28 cellular contexts compared by ENCODE assay signal in genomic region chr13:75088915-75089314, GRCh38.
"Had no signal": no experiment of that assay in that cellular context is flagged by ENCODE, and none has a peak within 500 bp of the region (broad histone marks: within the 10 kb centered on the region; RNA-seq: fewer than 3 reads in every experiment).

No MANE protein-coding gene starts in this region.

- H3K4me1 Mint-ChIP-seq: stimulated activated effector memory CD8-positive, alpha-beta T cell treated with anti-CD3 and anti-CD28 coated beads, Interleukin-12 subunit alpha, Interleukin-12 subunit beta, amount 100 ng/mL, for 72 hours; stimulated activated memory B cell treated with anti-CD40 and anti-IgM and Interleukin-4, amounts not matched to agents 10 μg/mL and 1 μg/mL and 100 μg/mL, for 72 hours; stimulated activated naive B cell treated with anti-CD40 and anti-IgM and Interleukin-4, amounts not matched to agents 10 μg/mL and 1 μg/mL and 100 μg/mL, for 72 hours had no signal

- FAIRE-seq: urothelium cell line had no signal

- H3K9me3 ChIP-seq: stomach, suprapubic skin, testis, thoracic aorta, thyroid gland, tibial artery, tibial nerve, transverse colon, upper lobe of left lung, upper lobe of right lung, uterus, vagina had no signal

- DNase-seq: stimulated activated CD4-positive, alpha-beta T cell treated with anti-CD3 and anti-CD28 coated beads, Interleukin-2, amount 100 ng/mL, for 48 hours; stimulated activated CD4-positive, alpha-beta T cell treated with anti-CD3 and anti-CD28 coated beads, Interleukin-4, amount 100 ng/mL, for 1 hour; stimulated activated CD4-positive, alpha-beta T cell treated with anti-CD3 and anti-CD28 coated beads, Interleukin-4, amount 100 ng/mL, for 24 hours; stimulated activated CD4-positive, alpha-beta T cell treated with anti-CD3 and anti-CD28 coated beads, Interleukin-4, amount 100 ng/mL, for 4 hours; stimulated activated CD8-positive, alpha-beta memory T cell treated with anti-CD3 and anti-CD28 coated beads, Interleukin-4, amount 100 ng/mL, for 48 hours; stimulated activated naive B cell treated with anti-CD40 and anti-IgM and Interleukin-4, amounts not matched to agents 10 μg/mL and 1 μg/mL and 100 μg/mL, for 72 hours; stimulated activated naive CD4-positive, alpha-beta T cell; stimulated activated naive CD4-positive, alpha-beta T cell treated with Interleukin-2 at 50 U/mL for 16 hours; stimulated activated naive CD8-positive, alpha-beta T cell treated with anti-CD3 and anti-CD28 coated beads, Interleukin-15, amount 100 ng/mL, for 72 hours; stimulated activated naive CD8-positive, alpha-beta T cell treated with anti-CD3 and anti-CD28 coated beads, Interleukin-15, Interleukin-2, amounts not matched to agents 100 U/mL and 50 U/mL, for 24 hours; stomach; substantia nigra; testis; thyroid gland; tibial artery; transverse colon; upper lobe of left lung; upper lobe of right lung; uterus had no signal

- H3K27ac ChIP-seq: stomach, suprapubic skin, testis, thoracic aorta, thyroid gland, tibial artery, tibial nerve, transverse colon, upper lobe of left lung, upper lobe of right lung, uterus, vagina had no signal

- H3K27ac Mint-ChIP-seq: stimulated activated effector memory CD8-positive, alpha-beta T cell treated with anti-CD3 and anti-CD28 coated beads, Interleukin-12 subunit alpha, Interleukin-12 subunit beta, amount 100 ng/mL, for 72 hours; stimulated activated memory B cell treated with anti-CD40 and anti-IgM and Interleukin-4, amounts not matched to agents 10 μg/mL and 1 μg/mL and 100 μg/mL, for 72 hours; stimulated activated naive B cell treated with anti-CD40 and anti-IgM and Interleukin-4, amounts not matched to agents 10 μg/mL and 1 μg/mL and 100 μg/mL, for 72 hours; stimulated activated naive CD8-positive, alpha-beta T cell treated with anti-CD3 and anti-CD28 coated beads, Interleukin-15, amount 100 ng/mL, for 72 hours; stimulated activated naive CD8-positive, alpha-beta T cell treated with anti-CD3 and anti-CD28 coated beads, Interleukin-15, Interleukin-2, amounts not matched to agents 100 ng/mL and 50 ng/mL, for 24 hours; type B pancreatic cell had no signal

- H3K27me3 ChIP-seq: stomach, suprapubic skin, testis, thyroid gland, tibial artery, tibial nerve, transverse colon, upper lobe of left lung, upper lobe of right lung, uterus, vagina had no signal

- H3K9me3 Mint-ChIP-seq: stimulated activated effector memory CD8-positive, alpha-beta T cell treated with anti-CD3 and anti-CD28 coated beads, Interleukin-12 subunit alpha, Interleukin-12 subunit beta, amount 100 ng/mL, for 72 hours; stimulated activated naive CD8-positive, alpha-beta T cell treated with anti-CD3 and anti-CD28 coated beads, Interleukin-15, amount 100 ng/mL, for 72 hours; stimulated activated naive CD8-positive, alpha-beta T cell treated with anti-CD3 and anti-CD28 coated beads, Interleukin-15, Interleukin-2, amounts not matched to agents 100 ng/mL and 50 ng/mL, for 24 hours; type B pancreatic cell had no signal

- H3K27me3 Mint-ChIP-seq: stimulated activated memory B cell treated with anti-CD40 and anti-IgM and Interleukin-4, amounts not matched to agents 10 μg/mL and 1 μg/mL and 100 μg/mL, for 72 hours; stimulated activated naive B cell treated with anti-CD40 and anti-IgM and Interleukin-4, amounts not matched to agents 10 μg/mL and 1 μg/mL and 100 μg/mL, for 72 hours; stimulated activated naive CD8-positive, alpha-beta T cell treated with anti-CD3 and anti-CD28 coated beads, Interleukin-15, amount 100 ng/mL, for 72 hours; stimulated activated naive CD8-positive, alpha-beta T cell treated with anti-CD3 and anti-CD28 coated beads, Interleukin-15, Interleukin-2, amounts not matched to agents 100 ng/mL and 50 ng/mL, for 24 hours; type B pancreatic cell had no signal

- H3K4me1 ChIP-seq: stomach, suprapubic skin, testis, thyroid gland, tibial artery, tibial nerve, transverse colon, upper lobe of left lung, upper lobe of right lung, uterus, vagina had no signal

- ATAC-seq: stimulated activated effector memory CD8-positive, alpha-beta T cell treated with anti-CD3 and anti-CD28 coated beads, Interleukin-12 subunit alpha, Interleukin-12 subunit beta, amount 100 ng/mL, for 72 hours; stimulated activated memory B cell treated with anti-CD40 and anti-IgM and Interleukin-4, amounts not matched to agents 10 μg/mL and 1 μg/mL and 100 μg/mL, for 72 hours; stimulated activated naive B cell treated with anti-CD40 and anti-IgM and Interleukin-4, amounts not matched to agents 10 μg/mL and 1 μg/mL and 100 μg/mL, for 72 hours; stimulated activated naive CD8-positive, alpha-beta T cell treated with anti-CD3 and anti-CD28 coated beads, Interleukin-15, amount 100 ng/mL, for 72 hours; stimulated activated naive CD8-positive, alpha-beta T cell treated with anti-CD3 and anti-CD28 coated beads, Interleukin-15, Interleukin-2, amounts not matched to agents 100 U/mL and 50 U/mL, for 24 hours; upper lobe of right lung had no signal

- H3K36me3 ChIP-seq: stomach, suprapubic skin, thoracic aorta, thyroid gland, tibial artery, tibial nerve, transverse colon, upper lobe of left lung, upper lobe of right lung, uterus, vagina had no signal

- H3K4me3 Mint-ChIP-seq: stimulated activated effector memory CD8-positive, alpha-beta T cell treated with anti-CD3 and anti-CD28 coated beads, Interleukin-12 subunit alpha, Interleukin-12 subunit beta, amount 100 ng/mL, for 72 hours; stimulated activated memory B cell treated with anti-CD40 and anti-IgM and Interleukin-4, amounts not matched to agents 10 μg/mL and 1 μg/mL and 100 μg/mL, for 72 hours; stimulated activated naive B cell treated with anti-CD40 and anti-IgM and Interleukin-4, amounts not matched to agents 10 μg/mL and 1 μg/mL and 100 μg/mL, for 72 hours; stimulated activated naive CD8-positive, alpha-beta T cell treated with anti-CD3 and anti-CD28 coated beads, Interleukin-15, amount 100 ng/mL, for 72 hours; stimulated activated naive CD8-positive, alpha-beta T cell treated with anti-CD3 and anti-CD28 coated beads, Interleukin-15, Interleukin-2, amounts not matched to agents 100 ng/mL and 50 ng/mL, for 24 hours; type B pancreatic cell had no signal

- H3K36me3 Mint-ChIP-seq: stimulated activated effector memory CD8-positive, alpha-beta T cell treated with anti-CD3 and anti-CD28 coated beads, Interleukin-12 subunit alpha, Interleukin-12 subunit beta, amount 100 ng/mL, for 72 hours; stimulated activated memory B cell treated with anti-CD40 and anti-IgM and Interleukin-4, amounts not matched to agents 10 μg/mL and 1 μg/mL and 100 μg/mL, for 72 hours; stimulated activated naive B cell treated with anti-CD40 and anti-IgM and Interleukin-4, amounts not matched to agents 10 μg/mL and 1 μg/mL and 100 μg/mL, for 72 hours; type B pancreatic cell had no signal

- H3K4me3 ChIP-seq: stomach, suprapubic skin, testis, thoracic aorta, thyroid gland, tibial artery, tibial nerve, transverse colon, upper lobe of left lung, upper lobe of right lung, uterus, vagina had no signal
